ENCODE assay signal across 8 cellular contexts in the genomic region with DNA sequence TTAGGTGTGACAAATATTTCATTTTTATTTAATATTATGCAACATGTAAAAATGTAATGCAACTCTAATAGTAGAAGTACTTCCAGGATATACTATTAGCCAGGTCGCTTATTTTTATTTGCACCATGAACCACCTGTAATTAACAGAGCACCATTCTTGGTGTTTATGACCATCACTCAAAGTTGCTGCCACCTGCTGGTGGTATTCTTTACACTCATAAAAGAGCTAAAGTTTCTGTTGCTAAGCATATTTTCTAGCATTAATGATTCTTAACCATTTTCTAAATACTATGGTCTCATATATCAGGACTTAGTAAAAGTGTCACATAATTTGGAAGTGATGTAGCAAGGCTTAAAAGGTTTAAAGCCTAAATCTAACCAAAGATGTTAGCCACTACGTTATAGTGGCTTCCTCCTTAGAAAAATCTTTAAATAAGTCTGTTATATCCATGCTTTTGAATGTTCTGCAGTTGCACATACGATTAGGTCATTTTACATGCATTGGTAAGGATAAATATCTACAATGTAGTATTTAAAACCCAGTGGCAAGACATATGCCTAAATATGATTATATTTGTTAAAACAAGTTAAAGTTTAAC.
DNase-seq lines count a peak whose midpoint lies in the region; ATAC-seq and TF ChIP-seq lines count a peak whose summit lies in the region.
"Had no signal": no experiment of that assay in that cellular context is flagged by ENCODE, and none has a peak within 500 bp of the region (broad histone marks: within the 10 kb centered on the region; RNA-seq: fewer than 3 reads in every experiment).

No MANE protein-coding gene starts in this region.

- no peaks in the 10 kb centered on the region for H3K9me3 ChIP-seq in MM.1S (replicated peaks; ENCODE audit: insufficient read depth, low read length)

- H4K20me1 ChIP-seq in MM.1S (ENCODE audit: insufficient read depth, low read length), result no peaks in the 10 kb centered on the region

- H3K27ac ChIP-seq in MM.1S (ENCODE audit: low read length), result no peak overlapping the region
- H3K27ac ChIP-seq: skin epidermis had no signal

- H3K27me3 Mint-ChIP-seq in type B pancreatic cell, result no peaks in the 10 kb centered on the region

- H3K27ac Mint-ChIP-seq in type B pancreatic cell, result no peak overlapping the region

- H3K4me1 Mint-ChIP-seq in type B pancreatic cell (ENCODE audit: unreplicated experiment), result no peaks in the 10 kb centered on the region

- no peaks in the 10 kb centered on the region for H3K36me3 ChIP-seq in MM.1S (replicated peaks; ENCODE audit: insufficient read depth, low read length)

- peak; percentile 62 for ATAC-seq in GM19043 (IDR thresholded peaks at IDR 0.05; ENCODE audit: low read depth, unreplicated experiment)

- no peak overlapping the region for H2AFZ ChIP-seq in MM.1S (ENCODE audit: low read length)

- TF ChIP-seq CTCF in MM.1S (IDR thresholded peaks at IDR 0.05; ENCODE audit: low read length) (peak; percentile 68), WI38 (IDR thresholded peaks at IDR 0.05; ENCODE audit: low read depth, low read length) (peak; percentile 37; the same call in 1 of the 2 replicates), type B pancreatic cell (conservative IDR thresholded peaks at IDR 0.05) (peak; percentile 83)

- no peak overlapping the region for H3K9ac ChIP-seq in MM.1S (ENCODE audit: low read length)

- no peaks in the 10 kb centered on the region for H3K9me2 ChIP-seq in MM.1S (replicated peaks; ENCODE audit: insufficient read depth, low read length)

- no peak overlapping the region for H3K4me3 ChIP-seq in MM.1S (ENCODE audit: low read length)
- H3K4me3 ChIP-seq in WI38 (ENCODE audit: low read depth, low read length), result no peak overlapping the region
- H3K4me3 ChIP-seq: skin epidermis had no signal

- no peak overlapping the region for H3K4me3 Mint-ChIP-seq in type B pancreatic cell

- H3F3A ChIP-seq in MM.1S (ENCODE audit: insufficient read depth, low read length), result no peaks in the 10 kb centered on the region

- no peaks in the 10 kb centered on the region for H3K79me2 ChIP-seq in MM.1S (ENCODE audit: low read length)

- no peak overlapping the region for H3K4me2 ChIP-seq in MM.1S (ENCODE audit: low read depth, low read length)

- H3K27me3 ChIP-seq in MM.1S (replicated peaks; ENCODE audit: insufficient read depth, low read length), result no peaks in the 10 kb centered on the region

- DNase-seq in DMS53 treated with DMSO at 0.1 percent for 48 hours (lab: John Stamatoyannopoulos, UW; ENCODE audit: unreplicated experiment) (peak; percentile 66), MM.1S (peak; percentile 75), iPS-NIHi7 (ENCODE audit: extremely low spot score) (peak; percentile 22), type B pancreatic cell (ENCODE audit: extremely low spot score, unreplicated experiment) (no peak), NCI-H187 treated with DMSO at 0.1 percent for 48 hours (lab: John Stamatoyannopoulos, UW) (no peak)

- no peaks in the 10 kb centered on the region for H3K9me3 Mint-ChIP-seq in type B pancreatic cell

- no peaks in the 10 kb centered on the region for H3K36me3 Mint-ChIP-seq in type B pancreatic cell

- H3K4me1 ChIP-seq in MM.1S (ENCODE audit: low read length), result no peaks in the 10 kb centered on the region

Comparison
In these comparisons a context has a peak if more than half of its experiments do, and no peak if none do; other contexts are left out.
1. DNase-seq: peak in DMS53 treated with DMSO at 0.1 percent for 48 hours (single experiment), MM.1S (single experiment) and iPS-NIHi7 (single experiment); none in type B pancreatic cell (single experiment) and NCI-H187 treated with DMSO at 0.1 percent for 48 hours (single experiment).
2. Peak in every context shown above with its lines, with median percentiles within 50 percentile points of each other: CTCF ChIP-seq.